ENCODE assay signal across 8 cellular contexts in the genomic region with DNA sequence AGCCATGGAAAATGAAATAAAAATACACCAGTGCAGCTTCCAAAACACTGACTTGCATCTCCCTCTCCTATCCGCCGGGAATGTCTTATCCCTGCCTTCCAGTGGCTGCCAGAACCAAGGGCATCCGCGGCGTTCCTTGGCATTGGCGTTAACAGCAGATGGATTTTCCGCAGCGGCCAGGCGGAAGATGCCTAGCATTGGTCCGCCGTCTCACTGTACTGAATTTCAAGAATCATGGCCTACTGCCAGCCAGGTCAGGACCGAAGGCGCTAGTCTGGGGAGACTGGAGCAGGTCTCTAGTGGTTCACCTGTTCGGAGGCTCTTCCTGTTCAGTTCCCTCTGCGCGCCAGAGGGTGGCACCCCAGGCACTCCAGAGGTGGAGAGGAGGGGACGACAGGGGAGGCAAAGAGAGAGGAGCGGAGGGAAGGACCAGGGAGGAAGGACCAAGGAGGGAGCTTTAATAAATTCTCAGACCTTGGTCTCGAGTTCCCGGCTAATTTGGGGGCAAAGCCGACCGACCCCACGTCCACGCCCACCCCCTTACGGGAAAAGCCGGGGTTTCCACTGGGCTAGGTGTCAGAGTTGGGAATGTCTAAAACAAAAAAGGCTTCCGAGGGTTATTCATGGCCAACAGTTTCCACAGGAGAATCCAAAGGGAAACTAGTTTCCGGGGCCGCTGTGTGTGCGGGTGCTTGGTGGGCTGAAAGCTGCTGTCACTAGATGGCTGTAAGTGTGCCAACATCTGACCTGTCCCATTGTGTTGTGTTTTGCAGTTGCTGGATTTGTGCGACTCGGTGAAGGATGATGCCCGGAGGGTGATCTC. TPM values are rescaled to one million over a fixed set of nuclear protein-coding genes. Genes with fewer than 3 reads are reported as not detected.
DNase-seq lines count a peak whose midpoint lies in the region; ATAC-seq, FAIRE-seq and TF ChIP-seq lines count a peak whose summit lies in the region.

No MANE protein-coding gene starts in this region.

- H2AFZ ChIP-seq in GM12878 (ENCODE audit: control insufficient read depth, low read depth, low read length), result no peak overlapping the region

- DNase-seq in NCI-H2081 (lab: John Stamatoyannopoulos, UW) (peak; percentile 10 to 15), NCI-H2081 treated with DMSO at 0.1 percent for 48 hours (lab: John Stamatoyannopoulos, UW) (no peak), NCI-H1694 treated with DMSO at 0.1 percent for 48 hours (lab: John Stamatoyannopoulos, UW) (peak; percentile 54), T-helper 9 cell (peak; percentile 51), GM12878 (ENCODE audit: low read depth, low spot score) (peak; percentile 46), hypothalamus (lab: John Stamatoyannopoulos, UW) (peak in 38 of 51 donors; percentile 14 to 81 (median 38)), renal cortical epithelial cell (ENCODE audit: low read depth) (peak; percentile 59)

- H3K27ac ChIP-seq in GM12878 (ENCODE audit: control insufficient read depth, insufficient read depth), result no peak overlapping the region

- FAIRE-seq in GM12878 (lab: Jason Lieb, UNC), result no peak

- H3K9ac ChIP-seq in GM12878 (ENCODE audit: control insufficient read depth, insufficient read depth, low read length), result no peak overlapping the region

- H3K4me2 ChIP-seq in GM12878 (ENCODE audit: control insufficient read depth, insufficient read depth), result peak overlapping the region; percentile 65

- peaks cover 6% of the 10 kb centered on the region for H3K79me2 ChIP-seq in GM12878 (ENCODE audit: control insufficient read depth, insufficient read depth, low read length)

- TF ChIP-seq RAD21 in GM12878 (IDR thresholded peaks at IDR 0.05; ENCODE audit: insufficient read depth, low read depth, low read length), result peak; percentile 93

- intact Hi-C loops in GM12878 (cut with micrococcal nuclease; ENCODE audit: unreplicated experiment), result loop anchor here (1.0 to 10.0 kb wide), 5 partner anchors 80 to 580 kb away; no protein-coding TSS in a partner anchor

- no peaks in the 10 kb centered on the region for H3K36me3 ChIP-seq in GM12878 (ENCODE audit: control insufficient read depth in 2 of 2, insufficient read depth in 2 of 2, low read length in 1 of 2)

- H3K9me3 ChIP-seq in GM12878 (replicated peaks; ENCODE audit: control insufficient read depth, insufficient read depth, low read length), result no peaks in the 10 kb centered on the region; the same call in 2 of the 3 replicates

- H3K4me1 ChIP-seq in GM12878 (ENCODE audit: control insufficient read depth, insufficient read depth, low read length), result peaks cover 38% of the 10 kb centered on the region

- ATAC-seq in GM12878 (peak; percentile 63), HG02610 (IDR thresholded peaks at IDR 0.05; ENCODE audit: unreplicated experiment) (no peak)

- POLR2A ChIA-PET in GM12878 (lab: Charles Lee), result interaction anchor here (0.6 kb wide), 1 partner anchor 259 kb away, joined by 3 read pairs; no protein-coding TSS in a partner anchor

- RAD21 ChIA-PET in GM12878 (lab: Charles Lee; ENCODE audit: unreplicated experiment), result interaction anchor here (0.9 to 2.2 kb wide), 7 partner anchors 9 to 305 kb away, joined by 3 to 11 read pairs (median 5); no protein-coding TSS in a partner anchor

- H3K27me3 ChIP-seq in GM12878 (replicated peaks in 1 of 2; ENCODE audit: control insufficient read depth in 2 of 2, insufficient read depth in 2 of 2, low read length in 1 of 2), result peaks cover 12 to 45% of the 10 kb centered on the region in 2 experiments

- 6% methylated on average over 32 of the region's 33 CpGs for WGBS in GM12878 (ENCODE audit: insufficient coverage, insufficient replicate concordance, low lambda C conversion rate, missing lambda C conversion rate)

- TF ChIP-seq POLR2A in GM12878 (IDR thresholded peaks at IDR 0.05; ENCODE audit: low read depth, low read length), result no peak

- TF ChIP-seq EP300 in GM12878 (IDR thresholded peaks at IDR 0.05; ENCODE audit: borderline replicate concordance in 1 of 2, control insufficient read depth in 1 of 2, low read depth in 2 of 2, low read length in 2 of 2), result no peak

- H4K20me1 ChIP-seq in GM12878 (ENCODE audit: control insufficient read depth, insufficient read depth), result no peaks in the 10 kb centered on the region

- in situ Hi-C loops in GM12878 (cut with MboI), result loop anchor here (5.0 to 10.0 kb wide), 2 partner anchors 305 to 588 kb away; no protein-coding TSS in a partner anchor

- CTCF ChIA-PET in GM12878 (lab: Yijun Ruan, JAX), result interaction anchor here (0.7 to 2.2 kb wide), 11 partner anchors 9 to 584 kb away, joined by 3 to 16 read pairs (median 4); no protein-coding TSS in a partner anchor

- no TSS peak for BruUV-seq in GM12878 (replicated peaks; lab: Mats Ljungman, UMichigan)

- SMC1A ChIA-PET in GM12878 (lab: Charles Lee; ENCODE audit: uncharacterized antibody, unreplicated experiment), result interaction anchor here (0.7 to 1.6 kb wide), 11 partner anchors 31 to 309 kb away, joined by 3 to 5 read pairs (median 3); no protein-coding TSS in a partner anchor

- TF ChIP-seq CTCF in GM12878 (IDR thresholded peaks at IDR 0.05 in 2 of 3, conservative IDR thresholded peaks at IDR 0.05 in 1 of 3; ENCODE audit: control insufficient read depth in 2 of 3, extremely low read depth in 1 of 3, insufficient read depth in 1 of 3, low read depth in 3 of 3, low read length in 3 of 3), result peak; percentile 84 to 95 (median 91)

- H3K4me3 ChIP-seq in GM12878, result no peak overlapping the region

TF ChIP-seq in GM12878, 131 proteins besides CTCF, POLR2A, EP300 and RAD21 (continues in another document):
- TF ChIP-seq ZNF274 (IDR thresholded peaks at IDR 0.05; ENCODE audit: insufficient read depth, insufficient read length) (no peak), SMARCA5 (IDR thresholded peaks at IDR 0.05) (peak; percentile 34; the same call in 1 of the 2 replicates), TARDBP (IDR thresholded peaks at IDR 0.05; ENCODE audit: borderline replicate concordance) (no peak), GATAD2B (conservative IDR thresholded peaks at IDR 0.05; ENCODE audit: low read depth) (0 out of 2 replicates have a peak, but pooled peaks have one; percentile 19), STAT1 (conservative IDR thresholded peaks at IDR 0.05) (no peak)
- TF ChIP-seq, protein P1, sequence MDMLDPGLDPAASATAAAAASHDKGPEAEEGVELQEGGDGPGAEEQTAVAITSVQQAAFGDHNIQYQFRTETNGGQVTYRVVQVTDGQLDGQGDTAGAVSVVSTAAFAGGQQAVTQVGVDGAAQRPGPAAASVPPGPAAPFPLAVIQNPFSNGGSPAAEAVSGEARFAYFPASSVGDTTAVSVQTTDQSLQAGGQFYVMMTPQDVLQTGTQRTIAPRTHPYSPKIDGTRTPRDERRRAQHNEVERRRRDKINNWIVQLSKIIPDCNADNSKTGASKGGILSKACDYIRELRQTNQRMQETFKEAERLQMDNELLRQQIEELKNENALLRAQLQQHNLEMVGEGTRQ (IDR thresholded peaks at IDR 0.05; ENCODE audit: borderline replicate concordance, low read depth, low read length), result no peak
- TF ChIP-seq, protein P2, sequence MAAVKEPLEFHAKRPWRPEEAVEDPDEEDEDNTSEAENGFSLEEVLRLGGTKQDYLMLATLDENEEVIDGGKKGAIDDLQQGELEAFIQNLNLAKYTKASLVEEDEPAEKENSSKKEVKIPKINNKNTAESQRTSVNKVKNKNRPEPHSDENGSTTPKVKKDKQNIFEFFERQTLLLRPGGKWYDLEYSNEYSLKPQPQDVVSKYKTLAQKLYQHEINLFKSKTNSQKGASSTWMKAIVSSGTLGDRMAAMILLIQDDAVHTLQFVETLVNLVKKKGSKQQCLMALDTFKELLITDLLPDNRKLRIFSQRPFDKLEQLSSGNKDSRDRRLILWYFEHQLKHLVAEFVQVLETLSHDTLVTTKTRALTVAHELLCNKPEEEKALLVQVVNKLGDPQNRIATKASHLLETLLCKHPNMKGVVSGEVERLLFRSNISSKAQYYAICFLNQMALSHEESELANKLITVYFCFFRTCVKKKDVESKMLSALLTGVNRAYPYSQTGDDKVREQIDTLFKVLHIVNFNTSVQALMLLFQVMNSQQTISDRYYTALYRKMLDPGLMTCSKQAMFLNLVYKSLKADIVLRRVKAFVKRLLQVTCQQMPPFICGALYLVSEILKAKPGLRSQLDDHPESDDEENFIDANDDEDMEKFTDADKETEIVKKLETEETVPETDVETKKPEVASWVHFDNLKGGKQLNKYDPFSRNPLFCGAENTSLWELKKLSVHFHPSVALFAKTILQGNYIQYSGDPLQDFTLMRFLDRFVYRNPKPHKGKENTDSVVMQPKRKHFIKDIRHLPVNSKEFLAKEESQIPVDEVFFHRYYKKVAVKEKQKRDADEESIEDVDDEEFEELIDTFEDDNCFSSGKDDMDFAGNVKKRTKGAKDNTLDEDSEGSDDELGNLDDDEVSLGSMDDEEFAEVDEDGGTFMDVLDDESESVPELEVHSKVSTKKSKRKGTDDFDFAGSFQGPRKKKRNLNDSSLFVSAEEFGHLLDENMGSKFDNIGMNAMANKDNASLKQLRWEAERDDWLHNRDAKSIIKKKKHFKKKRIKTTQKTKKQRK (IDR thresholded peaks at IDR 0.05; ENCODE audit: low read depth, low read length), result no peak

RNA-seq across cellular contexts. Expression of a gene that starts 3.7 kb away (rescaled TPM):
- total RNA-seq in GM12878 (2013; cell fraction: nucleolus; rRNA removed), result 23.2 and 32.3 TPM in 2 replicates
- total RNA-seq in GM12878 (2014; rRNA removed) (0.60 and 1.0 TPM in 2 replicates), GM12878 (2014; rRNA removed; fragmentation: Illumina TruSeq; extraction: Trizol) (0.88 and 1.2 TPM in 2 replicates), GM12878 (2021) (2.5 and 4.8 TPM in 2 replicates), renal cortical epithelial cell (3.8 and 29.1 TPM in 2 replicates)
- polyA plus RNA-seq in GM12878 (2011; ENCODE audit: low read depth), result 3.3 TPM
- polyA plus RNA-seq in GM12878 (2011; rRNA removed) (9.5 and 10.1 TPM in 2 replicates), GM12878 (2014; fragmentation: Illumina TruSeq; extraction: Trizol) (3.3 and 3.6 TPM in 2 replicates), GM12878 (2014; fragmentation: Nextera tagmentation; extraction: Ambion mirVana) (under 1 TPM; 0.29 to 0.64 TPM), GM12878 (2014; rRNA removed) (1.8 and 2.9 TPM in 2 replicates), GM12878 (2016; fragmentation: Nextera tagmentation; extraction: Ambion mirVana) (under 1 TPM; 0.63 to 0.90 TPM)
- 9.0 and 15.4 TPM in 2 replicates for polyA plus RNA-seq in GM12878 (2011; cell fraction: cytosol; rRNA removed)
- polyA plus RNA-seq in GM12878 (2011; cell fraction: nucleus; rRNA removed), result 20.8 and 25.6 TPM in 2 replicates
- 4.1 and 6.3 TPM in 2 replicates for polyA plus RNA-seq in GM12878 (2012)
- polyA minus RNA-seq in GM12878 (2011; rRNA and poly(A)+ RNA removed), result 11.8 and 11.9 TPM in 2 replicates
- polyA minus RNA-seq in GM12878 (2011; cell fraction: cytosol; rRNA and poly(A)+ RNA removed), result 7.2 and 16.8 TPM in 2 replicates
- polyA minus RNA-seq in GM12878 (2011; cell fraction: nucleus; rRNA and poly(A)+ RNA removed), result 22.4 and 45.4 TPM in 2 replicates
